12 cellular contexts compared by ENCODE assay signal in the genomic region with DNA sequence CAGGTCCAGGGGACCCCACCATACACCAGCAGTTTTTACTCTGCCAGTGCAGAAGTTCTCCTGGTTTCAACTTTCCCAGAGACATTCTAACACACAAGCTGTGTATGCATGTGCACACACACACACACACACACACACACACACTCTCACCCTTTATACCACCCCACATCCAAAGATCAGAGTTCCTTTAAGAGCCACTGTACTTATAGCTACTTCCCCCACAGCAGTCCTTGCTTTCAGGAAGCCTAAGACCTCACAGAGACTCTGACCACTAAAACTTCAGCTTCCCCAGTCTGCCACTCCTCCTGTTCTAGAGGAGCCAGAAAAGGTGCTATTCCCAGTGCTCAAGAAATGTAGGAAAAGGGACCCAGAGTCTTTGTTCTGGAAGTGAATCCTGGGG.
"Had no signal": no experiment of that assay in that cellular context is flagged by ENCODE, and none has a peak within 500 bp of the region (broad histone marks: within the 10 kb centered on the region; RNA-seq: fewer than 3 reads in every experiment).

No MANE protein-coding gene starts in this region.

- H3K9me3 ChIP-seq: gastrocnemius medialis, heart right ventricle, ovary, testis, upper lobe of left lung had no signal

- H3K9me3 Mint-ChIP-seq: stimulated activated naive CD8-positive, alpha-beta T cell treated with anti-CD3 and anti-CD28 coated beads, Interleukin-15, amount 100 ng/mL, for 72 hours had no signal

- H3K27me3 ChIP-seq: gastrocnemius medialis, heart right ventricle, ovary, testis, upper lobe of left lung had no signal

- H3K36me3 Mint-ChIP-seq: activated naive CD8-positive, alpha-beta T cell treated with anti-CD3 and anti-CD28 coated beads, Interleukin-2, amount 10 ng/mL, durations not matched to agents 7 days and 5 days had no signal

- H3K27me3 Mint-ChIP-seq: stimulated activated naive CD8-positive, alpha-beta T cell treated with anti-CD3 and anti-CD28 coated beads, Interleukin-15, amount 100 ng/mL, for 72 hours had no signal

- DNase-seq: activated CD4-positive, alpha-beta T cell treated with anti-CD3 and anti-CD28 coated beads for 4 hours; activated CD8-positive, alpha-beta T cell treated with anti-CD3 and anti-CD28 coated beads, Interleukin-2, amount 10 ng/mL, durations not matched to agents 7 days and 5 days; activated naive CD8-positive, alpha-beta T cell treated with anti-CD3 and anti-CD28 coated beads, Interleukin-2, amount 10 ng/mL, durations not matched to agents 7 days and 5 days; anterior cingulate cortex; gastrocnemius medialis; heart right ventricle; midbrain; ovary; stimulated activated naive CD8-positive, alpha-beta T cell treated with anti-CD3 and anti-CD28 coated beads, Interleukin-15, amount 100 ng/mL, for 72 hours; testis; upper lobe of left lung had no signal

- H3K27ac Mint-ChIP-seq: activated CD8-positive, alpha-beta T cell treated with anti-CD3 and anti-CD28 coated beads, Interleukin-2, amount 10 ng/mL, durations not matched to agents 7 days and 5 days; activated naive CD8-positive, alpha-beta T cell treated with anti-CD3 and anti-CD28 coated beads, Interleukin-2, amount 10 ng/mL, durations not matched to agents 7 days and 5 days; stimulated activated naive CD8-positive, alpha-beta T cell treated with anti-CD3 and anti-CD28 coated beads, Interleukin-15, amount 100 ng/mL, for 72 hours had no signal

- H3K4me3 Mint-ChIP-seq: activated CD8-positive, alpha-beta T cell treated with anti-CD3 and anti-CD28 coated beads, Interleukin-2, amount 10 ng/mL, durations not matched to agents 7 days and 5 days; activated naive CD8-positive, alpha-beta T cell treated with anti-CD3 and anti-CD28 coated beads, Interleukin-2, amount 10 ng/mL, durations not matched to agents 7 days and 5 days; stimulated activated naive CD8-positive, alpha-beta T cell treated with anti-CD3 and anti-CD28 coated beads, Interleukin-15, amount 100 ng/mL, for 72 hours had no signal

- H3K27ac ChIP-seq: gastrocnemius medialis, heart right ventricle, ovary, testis, upper lobe of left lung had no signal

- H3K36me3 ChIP-seq: gastrocnemius medialis, heart right ventricle, ovary, upper lobe of left lung had no signal

- H3K4me1 ChIP-seq: gastrocnemius medialis, testis had no signal

- H3K4me3 ChIP-seq: gastrocnemius medialis, heart right ventricle, ovary, testis, upper lobe of left lung had no signal

- ATAC-seq: activated CD8-positive, alpha-beta T cell treated with anti-CD3 and anti-CD28 coated beads, Interleukin-2, amount 10 ng/mL, durations not matched to agents 7 days and 5 days; gastrocnemius medialis; sciatic nerve; stimulated activated naive CD8-positive, alpha-beta T cell treated with anti-CD3 and anti-CD28 coated beads, Interleukin-15, amount 100 ng/mL, for 72 hours had no signal

- H3K4me1 Mint-ChIP-seq: activated naive CD8-positive, alpha-beta T cell treated with anti-CD3 and anti-CD28 coated beads, Interleukin-2, amount 10 ng/mL, durations not matched to agents 7 days and 5 days; stimulated activated naive CD8-positive, alpha-beta T cell treated with anti-CD3 and anti-CD28 coated beads, Interleukin-15, amount 100 ng/mL, for 72 hours had no signal
